41 cellular contexts compared by ENCODE assay signal in the genomic region with DNA sequence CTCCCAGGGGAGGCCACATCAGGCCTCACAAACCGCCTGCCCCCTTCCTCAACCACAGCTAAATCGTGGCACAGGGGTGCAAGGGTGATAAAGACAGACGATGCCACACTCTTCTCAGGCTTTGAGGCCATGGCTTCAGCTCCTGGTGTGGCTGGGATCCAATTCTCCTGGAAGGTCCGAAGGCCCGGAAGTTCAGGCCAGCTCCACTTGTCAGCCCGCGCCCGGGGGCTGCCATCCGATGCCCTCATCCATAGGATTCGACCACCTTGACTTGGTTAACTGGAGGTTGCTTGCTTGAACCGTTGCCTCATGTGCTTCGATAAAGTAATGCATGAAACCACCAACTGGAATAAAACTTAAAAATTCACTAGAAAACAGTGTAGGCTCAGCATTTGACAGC. TPM values are rescaled to one million over a fixed set of nuclear protein-coding genes. Genes with fewer than 3 reads are reported as not detected.
"Had no signal": no experiment of that assay in that cellular context is flagged by ENCODE, and none has a peak within 500 bp of the region (broad histone marks: within the 10 kb centered on the region; RNA-seq: fewer than 3 reads in every experiment).

No MANE protein-coding gene starts in this region.

- DNase-seq: activated effector memory CD4-positive, alpha-beta T cell treated with anti-CD3 and anti-CD28 coated beads, Interleukin-2, amount 50 U/mL, for 16 hours; activated effector memory CD4-positive, alpha-beta T cell treated with Interleukin-2 at 50 U/mL for 16 hours; activated gamma-delta T cell; activated gamma-delta T cell treated with Interleukin-2 at 50 U/mL for 16 hours; activated naive CD4-positive, alpha-beta T cell; activated naive CD4-positive, alpha-beta T cell treated with anti-CD3 and anti-CD28 coated beads for 36 hours; activated naive CD4-positive, alpha-beta T cell treated with anti-CD3 and anti-CD28 coated beads, Interleukin-2, amount 10 ng/mL, durations not matched to agents 7 days and 5 days; activated naive CD4-positive, alpha-beta T cell treated with anti-CD3 and anti-CD28 coated beads, Interleukin-2, amount 50 U/mL, for 16 hours; activated naive CD4-positive, alpha-beta T cell treated with Interleukin-2 at 50 U/mL for 16 hours; activated naive CD8-positive, alpha-beta T cell treated with anti-CD3 and anti-CD28 coated beads for 36 hours; activated naive CD8-positive, alpha-beta T cell treated with anti-CD3 and anti-CD28 coated beads, Interleukin-2, amount 10 ng/mL, durations not matched to agents 7 days and 5 days; activated naive CD8-positive, alpha-beta T cell treated with anti-CD3 and anti-CD28 coated beads, Interleukin-2, amount 50 U/mL, for 24 hours; activated T-cell treated with anti-CD3 and anti-CD28 coated beads, Interleukin-2, amount 50 U/mL, for 1 hour; activated T-cell treated with anti-CD3 and anti-CD28 coated beads, Interleukin-2, amount 50 U/mL, for 24 hours; activated T-cell treated with anti-CD3 and anti-CD28 coated beads, Interleukin-2, amount 50 U/mL, for 4 hours; activated T-cell treated with anti-CD3 and anti-CD28 coated beads, Interleukin-2, amount 50 U/mL, for 48 hours; activated T-cell treated with anti-CD3 and anti-CD28 coated beads, Interleukin-2, amount 50 U/mL, for 72 hours; adrenal gland; amniotic stem cell; amygdala; anterior cingulate cortex; body of pancreas; brain microvascular endothelial cell; caudate nucleus; central memory CD4-positive, alpha-beta T cell; cerebellar nuclear complex had no signal

- H3K27me3 Mint-ChIP-seq: activated naive CD4-positive, alpha-beta T cell treated with anti-CD3 and anti-CD28 coated beads, Interleukin-2, amount 10 ng/mL, durations not matched to agents 7 days and 5 days; activated naive CD8-positive, alpha-beta T cell; activated naive CD8-positive, alpha-beta T cell treated with anti-CD3 and anti-CD28 coated beads for 36 hours; brain; central memory CD8-positive, alpha-beta T cell had no signal

- ATAC-seq: activated naive CD4-positive, alpha-beta T cell treated with anti-CD3 and anti-CD28 coated beads, Interleukin-2, amount 50 U/mL, for 72 hours; activated naive CD8-positive, alpha-beta T cell treated with anti-CD3 and anti-CD28 coated beads, Interleukin-2, amount 50 U/mL, for 24 hours; activated T-cell treated with anti-CD3 and anti-CD28 coated beads, Interleukin-2, amount 50 U/mL, for 4 hours; activated T-cell treated with anti-CD3 and anti-CD28 coated beads, Interleukin-2, amount 50 U/mL, for 72 hours; activated T-helper 17 cell treated with anti-CD3 and anti-CD28 coated beads, Interleukin-2, amount 50 U/mL, for 72 hours; body of pancreas had no signal

- H3K9me3 Mint-ChIP-seq: activated naive CD4-positive, alpha-beta T cell treated with anti-CD3 and anti-CD28 coated beads for 36 hours; activated naive CD4-positive, alpha-beta T cell treated with anti-CD3 and anti-CD28 coated beads, Interleukin-2, amount 10 ng/mL, durations not matched to agents 7 days and 5 days; activated naive CD4-positive, alpha-beta T cell treated with anti-CD3 and anti-CD28 coated beads, Interleukin-2, amount 50 U/mL, for 24 hours; activated naive CD4-positive, alpha-beta T cell treated with anti-CD3 and anti-CD28 coated beads, Interleukin-2, amount 50 U/mL, for 72 hours; activated naive CD8-positive, alpha-beta T cell treated with anti-CD3 and anti-CD28 coated beads for 36 hours; activated naive CD8-positive, alpha-beta T cell treated with anti-CD3 and anti-CD28 coated beads, Interleukin-2, amount 10 ng/mL, durations not matched to agents 7 days and 5 days; activated naive CD8-positive, alpha-beta T cell treated with anti-CD3 and anti-CD28 coated beads, Interleukin-2, amount 50 U/mL, for 24 hours; activated T-cell treated with anti-CD3 and anti-CD28 coated beads, Interleukin-2, amount 50 U/mL, for 24 hours; activated T-cell treated with anti-CD3 and anti-CD28 coated beads, Interleukin-2, amount 50 U/mL, for 4 hours; activated T-cell treated with anti-CD3 and anti-CD28 coated beads, Interleukin-2, amount 50 U/mL, for 72 hours; activated T-helper 1 cell treated with anti-CD3 and anti-CD28 coated beads, Interleukin-12 subunit alpha, Interleukin-12 subunit beta, Interleukin-2, Interleukin-4 antibody, amounts not matched to agents 30 ng/mL and 10 ng/mL and 1 ng/mL, durations not matched to agents 14 hours and 24 hours and 36 hours; activated T-helper 17 cell treated with anti-CD3 and anti-CD28 coated beads, Interleukin-2, amount 50 U/mL, for 72 hours; activated T-helper 2 cell treated with anti-CD3 and anti-CD28 coated beads, Interferon-gamma antibody, Interleukin-2, Interleukin-4, amounts not matched to agents 10 μg/mL and 5 μg/mL and 100 μg/mL, durations not matched to agents 14 hours and 24 hours and 36 hours; brain; central memory CD8-positive, alpha-beta T cell had no signal

- H3K4me1 Mint-ChIP-seq: activated naive CD4-positive, alpha-beta T cell treated with anti-CD3 and anti-CD28 coated beads, Interleukin-2, amount 10 ng/mL, durations not matched to agents 7 days and 5 days; activated naive CD4-positive, alpha-beta T cell treated with anti-CD3 and anti-CD28 coated beads, Interleukin-2, amount 50 U/mL, for 24 hours; activated naive CD8-positive, alpha-beta T cell treated with anti-CD3 and anti-CD28 coated beads for 36 hours; activated naive CD8-positive, alpha-beta T cell treated with anti-CD3 and anti-CD28 coated beads, Interleukin-2, amount 10 ng/mL, durations not matched to agents 7 days and 5 days; activated naive CD8-positive, alpha-beta T cell treated with anti-CD3 and anti-CD28 coated beads, Interleukin-2, amount 50 U/mL, for 24 hours; activated T-helper 17 cell treated with anti-CD3 and anti-CD28 coated beads, Interleukin-2, amount 50 U/mL, for 72 hours; central memory CD8-positive, alpha-beta T cell had no signal

- H3K27ac Mint-ChIP-seq: activated naive CD4-positive, alpha-beta T cell treated with anti-CD3 and anti-CD28 coated beads for 36 hours; activated naive CD4-positive, alpha-beta T cell treated with anti-CD3 and anti-CD28 coated beads, Interleukin-2, amount 10 ng/mL, durations not matched to agents 7 days and 5 days; activated naive CD4-positive, alpha-beta T cell treated with anti-CD3 and anti-CD28 coated beads, Interleukin-2, amount 50 U/mL, for 24 hours; activated naive CD4-positive, alpha-beta T cell treated with anti-CD3 and anti-CD28 coated beads, Interleukin-2, amount 50 U/mL, for 72 hours; activated naive CD8-positive, alpha-beta T cell; activated naive CD8-positive, alpha-beta T cell treated with anti-CD3 and anti-CD28 coated beads for 36 hours; activated naive CD8-positive, alpha-beta T cell treated with anti-CD3 and anti-CD28 coated beads, Interleukin-2, amount 10 ng/mL, durations not matched to agents 7 days and 5 days; activated naive CD8-positive, alpha-beta T cell treated with anti-CD3 and anti-CD28 coated beads, Interleukin-2, amount 50 U/mL, for 24 hours; activated T-cell treated with anti-CD3 and anti-CD28 coated beads, Interleukin-2, amount 50 U/mL, for 24 hours; activated T-cell treated with anti-CD3 and anti-CD28 coated beads, Interleukin-2, amount 50 U/mL, for 72 hours; activated T-helper 1 cell treated with anti-CD3 and anti-CD28 coated beads, Interleukin-12 subunit alpha, Interleukin-12 subunit beta, Interleukin-2, Interleukin-4 antibody, amounts not matched to agents 30 ng/mL and 10 ng/mL and 1 ng/mL, durations not matched to agents 14 hours and 24 hours and 36 hours; activated T-helper 17 cell treated with anti-CD3 and anti-CD28 coated beads, Interleukin-2, amount 50 U/mL, for 72 hours; activated T-helper 2 cell treated with anti-CD3 and anti-CD28 coated beads, Interferon-gamma antibody, Interleukin-2, Interleukin-4, amounts not matched to agents 10 μg/mL and 5 μg/mL and 100 μg/mL, durations not matched to agents 14 hours and 24 hours and 36 hours; brain had no signal

- H3K36me3 Mint-ChIP-seq: activated naive CD4-positive, alpha-beta T cell treated with anti-CD3 and anti-CD28 coated beads, Interleukin-2, amount 10 ng/mL, durations not matched to agents 7 days and 5 days; activated naive CD4-positive, alpha-beta T cell treated with anti-CD3 and anti-CD28 coated beads, Interleukin-2, amount 50 U/mL, for 24 hours; activated naive CD4-positive, alpha-beta T cell treated with anti-CD3 and anti-CD28 coated beads, Interleukin-2, amount 50 U/mL, for 72 hours; activated naive CD8-positive, alpha-beta T cell; activated naive CD8-positive, alpha-beta T cell treated with anti-CD3 and anti-CD28 coated beads for 36 hours; activated naive CD8-positive, alpha-beta T cell treated with anti-CD3 and anti-CD28 coated beads, Interleukin-2, amount 10 ng/mL, durations not matched to agents 7 days and 5 days; brain had no signal

- H3K4me3 Mint-ChIP-seq: activated naive CD4-positive, alpha-beta T cell treated with anti-CD3 and anti-CD28 coated beads for 36 hours; activated naive CD4-positive, alpha-beta T cell treated with anti-CD3 and anti-CD28 coated beads, Interleukin-2, amount 10 ng/mL, durations not matched to agents 7 days and 5 days; activated naive CD4-positive, alpha-beta T cell treated with anti-CD3 and anti-CD28 coated beads, Interleukin-2, amount 50 U/mL, for 24 hours; activated naive CD8-positive, alpha-beta T cell; activated naive CD8-positive, alpha-beta T cell treated with anti-CD3 and anti-CD28 coated beads for 36 hours; activated naive CD8-positive, alpha-beta T cell treated with anti-CD3 and anti-CD28 coated beads, Interleukin-2, amount 10 ng/mL, durations not matched to agents 7 days and 5 days; activated naive CD8-positive, alpha-beta T cell treated with anti-CD3 and anti-CD28 coated beads, Interleukin-2, amount 50 U/mL, for 24 hours; activated T-cell treated with anti-CD3 and anti-CD28 coated beads, Interleukin-2, amount 50 U/mL, for 24 hours; activated T-cell treated with anti-CD3 and anti-CD28 coated beads, Interleukin-2, amount 50 U/mL, for 4 hours; activated T-cell treated with anti-CD3 and anti-CD28 coated beads, Interleukin-2, amount 50 U/mL, for 72 hours; activated T-helper 1 cell treated with anti-CD3 and anti-CD28 coated beads, Interleukin-12 subunit alpha, Interleukin-12 subunit beta, Interleukin-2, Interleukin-4 antibody, amounts not matched to agents 30 ng/mL and 10 ng/mL and 1 ng/mL, durations not matched to agents 14 hours and 24 hours and 36 hours; activated T-helper 17 cell treated with anti-CD3 and anti-CD28 coated beads, Interleukin-2, amount 50 U/mL, for 72 hours; brain; central memory CD8-positive, alpha-beta T cell had no signal

RNA-seq across cellular contexts. Expression of a gene that starts 8.2 kb away (rescaled TPM):
- total RNA-seq: activated naive CD4-positive, alpha-beta T cell treated with anti-CD3 and anti-CD28 coated beads for 36 hours; activated naive CD4-positive, alpha-beta T cell treated with anti-CD3 and anti-CD28 coated beads, Interleukin-2, amount 50 U/mL, for 72 hours; activated naive CD8-positive, alpha-beta T cell treated with anti-CD3 and anti-CD28 coated beads for 36 hours; activated naive CD8-positive, alpha-beta T cell treated with anti-CD3 and anti-CD28 coated beads, Interleukin-2, amount 10 ng/mL, durations not matched to agents 7 days and 5 days; activated T-cell treated with anti-CD3 and anti-CD28 coated beads, Interleukin-2, amount 50 U/mL, for 4 hours; activated T-cell treated with anti-CD3 and anti-CD28 coated beads, Interleukin-2, amount 50 U/mL, for 72 hours; activated T-helper 1 cell treated with anti-CD3 and anti-CD28 coated beads, Interleukin-12 subunit alpha, Interleukin-12 subunit beta, Interleukin-2, Interleukin-4 antibody, amounts not matched to agents 30 ng/mL and 10 ng/mL and 1 ng/mL, durations not matched to agents 14 hours and 24 hours and 36 hours; activated T-helper 17 cell treated with anti-CD3 and anti-CD28 coated beads, Interleukin-2, amount 50 U/mL, for 72 hours; activated T-helper 2 cell treated with anti-CD3 and anti-CD28 coated beads, Interferon-gamma antibody, Interleukin-2, Interleukin-4, amounts not matched to agents 10 μg/mL and 5 μg/mL and 100 μg/mL, durations not matched to agents 14 hours and 24 hours and 36 hours; adrenal gland; aorta; ascending aorta; astrocyte; body of pancreas; breast epithelium; bronchial epithelial cell; cardiac muscle cell; cerebellum had no signal
